Comparison of ENCODE assay signal across 1 cellular context in genomic region chr3:50599716-50600118, GRCh38.
TF ChIP-seq lines count a peak whose summit lies in the region.

No MANE protein-coding gene starts in this region.

TF ChIP-seq in WTC11, 78 proteins besides CTCF, POLR2A, EP300 and RAD21:
- TF ChIP-seq, protein P1, sequence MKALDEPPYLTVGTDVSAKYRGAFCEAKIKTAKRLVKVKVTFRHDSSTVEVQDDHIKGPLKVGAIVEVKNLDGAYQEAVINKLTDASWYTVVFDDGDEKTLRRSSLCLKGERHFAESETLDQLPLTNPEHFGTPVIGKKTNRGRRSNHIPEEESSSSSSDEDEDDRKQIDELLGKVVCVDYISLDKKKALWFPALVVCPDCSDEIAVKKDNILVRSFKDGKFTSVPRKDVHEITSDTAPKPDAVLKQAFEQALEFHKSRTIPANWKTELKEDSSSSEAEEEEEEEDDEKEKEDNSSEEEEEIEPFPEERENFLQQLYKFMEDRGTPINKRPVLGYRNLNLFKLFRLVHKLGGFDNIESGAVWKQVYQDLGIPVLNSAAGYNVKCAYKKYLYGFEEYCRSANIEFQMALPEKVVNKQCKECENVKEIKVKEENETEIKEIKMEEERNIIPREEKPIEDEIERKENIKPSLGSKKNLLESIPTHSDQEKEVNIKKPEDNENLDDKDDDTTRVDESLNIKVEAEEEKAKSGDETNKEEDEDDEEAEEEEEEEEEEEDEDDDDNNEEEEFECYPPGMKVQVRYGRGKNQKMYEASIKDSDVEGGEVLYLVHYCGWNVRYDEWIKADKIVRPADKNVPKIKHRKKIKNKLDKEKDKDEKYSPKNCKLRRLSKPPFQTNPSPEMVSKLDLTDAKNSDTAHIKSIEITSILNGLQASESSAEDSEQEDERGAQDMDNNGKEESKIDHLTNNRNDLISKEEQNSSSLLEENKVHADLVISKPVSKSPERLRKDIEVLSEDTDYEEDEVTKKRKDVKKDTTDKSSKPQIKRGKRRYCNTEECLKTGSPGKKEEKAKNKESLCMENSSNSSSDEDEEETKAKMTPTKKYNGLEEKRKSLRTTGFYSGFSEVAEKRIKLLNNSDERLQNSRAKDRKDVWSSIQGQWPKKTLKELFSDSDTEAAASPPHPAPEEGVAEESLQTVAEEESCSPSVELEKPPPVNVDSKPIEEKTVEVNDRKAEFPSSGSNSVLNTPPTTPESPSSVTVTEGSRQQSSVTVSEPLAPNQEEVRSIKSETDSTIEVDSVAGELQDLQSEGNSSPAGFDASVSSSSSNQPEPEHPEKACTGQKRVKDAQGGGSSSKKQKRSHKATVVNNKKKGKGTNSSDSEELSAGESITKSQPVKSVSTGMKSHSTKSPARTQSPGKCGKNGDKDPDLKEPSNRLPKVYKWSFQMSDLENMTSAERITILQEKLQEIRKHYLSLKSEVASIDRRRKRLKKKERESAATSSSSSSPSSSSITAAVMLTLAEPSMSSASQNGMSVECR (CRISPR knock-in tag; IDR thresholded peaks at IDR 0.05; ENCODE audit: borderline replicate concordance), result no peak
- no peak for TF ChIP-seq CREB1 (CRISPR knock-in tag; IDR thresholded peaks at IDR 0.05)
- TF ChIP-seq PRRX2 (CRISPR knock-in tag; IDR thresholded peaks at IDR 0.05), result no peak
- no peak for TF ChIP-seq ZBTB21 (CRISPR knock-in tag; IDR thresholded peaks at IDR 0.05; ENCODE audit: borderline replicate concordance)
- no peak for TF ChIP-seq ZNF138 (CRISPR knock-in tag; conservative IDR thresholded peaks at IDR 0.05)
- no peak for TF ChIP-seq ZNF232 (CRISPR knock-in tag; IDR thresholded peaks at IDR 0.05)
- no peak for TF ChIP-seq MYBL2 (CRISPR knock-in tag; IDR thresholded peaks at IDR 0.05)
- TF ChIP-seq TP53 (CRISPR knock-in tag; IDR thresholded peaks at IDR 0.05), result no peak
- no peak for TF ChIP-seq ZMAT4 (CRISPR knock-in tag; IDR thresholded peaks at IDR 0.05)
- no peak for TF ChIP-seq AR (CRISPR knock-in tag; IDR thresholded peaks at IDR 0.05)
- TF ChIP-seq, protein P2, sequence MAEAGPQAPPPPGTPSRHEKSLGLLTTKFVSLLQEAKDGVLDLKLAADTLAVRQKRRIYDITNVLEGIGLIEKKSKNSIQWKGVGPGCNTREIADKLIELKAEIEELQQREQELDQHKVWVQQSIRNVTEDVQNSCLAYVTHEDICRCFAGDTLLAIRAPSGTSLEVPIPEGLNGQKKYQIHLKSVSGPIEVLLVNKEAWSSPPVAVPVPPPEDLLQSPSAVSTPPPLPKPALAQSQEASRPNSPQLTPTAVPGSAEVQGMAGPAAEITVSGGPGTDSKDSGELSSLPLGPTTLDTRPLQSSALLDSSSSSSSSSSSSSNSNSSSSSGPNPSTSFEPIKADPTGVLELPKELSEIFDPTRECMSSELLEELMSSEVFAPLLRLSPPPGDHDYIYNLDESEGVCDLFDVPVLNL (CRISPR knock-in tag; IDR thresholded peaks at IDR 0.05; ENCODE audit: borderline replicate concordance, low read depth), result no peak
- TF ChIP-seq, protein P3, sequence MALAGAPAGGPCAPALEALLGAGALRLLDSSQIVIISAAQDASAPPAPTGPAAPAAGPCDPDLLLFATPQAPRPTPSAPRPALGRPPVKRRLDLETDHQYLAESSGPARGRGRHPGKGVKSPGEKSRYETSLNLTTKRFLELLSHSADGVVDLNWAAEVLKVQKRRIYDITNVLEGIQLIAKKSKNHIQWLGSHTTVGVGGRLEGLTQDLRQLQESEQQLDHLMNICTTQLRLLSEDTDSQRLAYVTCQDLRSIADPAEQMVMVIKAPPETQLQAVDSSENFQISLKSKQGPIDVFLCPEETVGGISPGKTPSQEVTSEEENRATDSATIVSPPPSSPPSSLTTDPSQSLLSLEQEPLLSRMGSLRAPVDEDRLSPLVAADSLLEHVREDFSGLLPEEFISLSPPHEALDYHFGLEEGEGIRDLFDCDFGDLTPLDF (CRISPR knock-in tag; IDR thresholded peaks at IDR 0.05), result no peak
- no peak for TF ChIP-seq TEAD4 (CRISPR knock-in tag; IDR thresholded peaks at IDR 0.05)
